ENCODE assay signal across 1 cellular context in the genomic region with DNA sequence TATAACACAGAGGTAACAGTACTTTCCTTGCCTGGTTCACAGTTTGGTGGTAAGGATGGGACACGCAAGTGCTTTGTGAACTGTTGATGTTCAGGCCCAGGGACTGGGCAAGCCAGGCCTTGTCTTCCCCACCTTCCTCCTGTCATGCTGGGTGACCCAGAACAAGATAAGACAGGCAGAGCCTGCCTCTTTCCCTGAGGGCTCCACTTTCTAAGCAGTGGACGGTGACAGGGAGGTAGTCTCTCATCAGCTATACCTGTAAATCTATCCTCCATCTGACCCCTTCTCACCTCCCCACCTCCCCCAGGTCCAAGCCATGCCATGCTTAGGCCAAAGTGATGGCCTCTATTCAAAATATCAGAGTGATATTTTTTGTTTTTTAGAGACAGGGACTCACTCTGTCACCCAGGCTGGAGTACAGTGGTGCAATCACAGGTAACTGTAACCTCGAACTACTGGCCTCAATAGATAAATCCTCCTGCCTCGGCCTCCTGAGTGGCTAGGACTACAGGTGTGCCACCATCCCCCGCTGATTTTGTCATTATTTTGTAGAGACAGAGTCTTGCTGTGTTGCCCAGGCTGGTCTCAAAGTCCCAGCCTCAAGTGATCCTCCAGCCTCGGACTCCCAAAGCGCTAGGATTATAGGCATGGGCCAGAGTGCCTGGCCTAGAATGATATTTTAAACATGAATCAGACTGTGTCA.
TF ChIP-seq lines count a peak whose summit lies in the region.

No MANE protein-coding gene starts in this region.

TF ChIP-seq in SK-N-SH treated with all-trans-retinoic acid at 6 μM for 48 hours, 23 proteins besides CTCF, POLR2A, EP300 and RAD21 (continued from another document):
- TF ChIP-seq, protein P1, sequence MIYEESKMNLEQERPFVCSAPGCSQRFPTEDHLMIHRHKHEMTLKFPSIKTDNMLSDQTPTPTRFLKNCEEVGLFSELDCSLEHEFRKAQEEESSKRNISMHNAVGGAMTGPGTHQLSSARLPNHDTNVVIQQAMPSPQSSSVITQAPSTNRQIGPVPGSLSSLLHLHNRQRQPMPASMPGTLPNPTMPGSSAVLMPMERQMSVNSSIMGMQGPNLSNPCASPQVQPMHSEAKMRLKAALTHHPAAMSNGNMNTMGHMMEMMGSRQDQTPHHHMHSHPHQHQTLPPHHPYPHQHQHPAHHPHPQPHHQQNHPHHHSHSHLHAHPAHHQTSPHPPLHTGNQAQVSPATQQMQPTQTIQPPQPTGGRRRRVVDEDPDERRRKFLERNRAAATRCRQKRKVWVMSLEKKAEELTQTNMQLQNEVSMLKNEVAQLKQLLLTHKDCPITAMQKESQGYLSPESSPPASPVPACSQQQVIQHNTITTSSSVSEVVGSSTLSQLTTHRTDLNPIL (CRISPR knock-in tag; IDR thresholded peaks at IDR 0.05; ENCODE audit: low read depth) = no peak
- TF ChIP-seq ZNF565 (CRISPR knock-in tag; conservative IDR thresholded peaks at IDR 0.05; ENCODE audit: low read depth) = no peak
- TF ChIP-seq ESRRG (CRISPR knock-in tag; IDR thresholded peaks at IDR 0.05) = no peak
- TF ChIP-seq ARNTL (CRISPR knock-in tag; IDR thresholded peaks at IDR 0.05; ENCODE audit: borderline replicate concordance, low read depth) = no peak
- TF ChIP-seq POU6F1 (CRISPR knock-in tag; IDR thresholded peaks at IDR 0.05; ENCODE audit: borderline replicate concordance, low read depth) = no peak
- no peak for TF ChIP-seq PPARA (CRISPR knock-in tag; IDR thresholded peaks at IDR 0.05; ENCODE audit: borderline replicate concordance)
- no peak for TF ChIP-seq ZFP3 (CRISPR knock-in tag; IDR thresholded peaks at IDR 0.05)
- no peak for TF ChIP-seq GLIS3 (CRISPR knock-in tag; IDR thresholded peaks at IDR 0.05)
- TF ChIP-seq OSR1 (CRISPR knock-in tag; IDR thresholded peaks at IDR 0.05) = no peak
- TF ChIP-seq ZNF70 (CRISPR knock-in tag; IDR thresholded peaks at IDR 0.05) = no peak
- TF ChIP-seq ZNF8 (CRISPR knock-in tag; IDR thresholded peaks at IDR 0.05) = no peak
- TF ChIP-seq CSDC2 (CRISPR knock-in tag; IDR thresholded peaks at IDR 0.05) = no peak
